Comparison of ENCODE assay signal across 24 cellular contexts in the genomic region with DNA sequence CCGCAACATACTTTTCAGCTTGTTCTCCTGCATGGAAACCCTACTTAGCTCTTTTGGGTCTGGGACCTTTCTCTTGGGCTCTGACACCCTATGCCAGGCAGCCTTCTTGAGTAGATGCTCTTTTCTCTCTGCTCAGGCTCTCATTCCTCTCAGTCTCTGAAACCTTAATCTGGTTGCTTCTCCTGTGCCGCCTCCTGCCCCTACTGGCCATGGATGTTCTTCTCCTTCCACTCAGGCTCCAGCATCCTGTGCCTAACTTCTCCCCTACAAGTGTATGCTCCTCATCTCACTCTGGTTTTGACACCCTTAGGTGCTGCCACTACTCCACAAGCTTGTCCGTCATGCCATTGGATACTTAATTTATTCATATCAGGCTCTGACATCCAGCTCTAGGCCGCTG. TPM values are rescaled to one million over a fixed set of nuclear protein-coding genes. Genes with fewer than 3 reads are reported as not detected.
DNase-seq lines count a peak whose midpoint lies in the region; ATAC-seq and TF ChIP-seq lines count a peak whose summit lies in the region.
"Had no signal": no experiment of that assay in that cellular context is flagged by ENCODE, and none has a peak within 500 bp of the region (broad histone marks: within the 10 kb centered on the region; RNA-seq: fewer than 3 reads in every experiment).

No MANE protein-coding gene starts in this region.

- no peak for TF ChIP-seq CTCF in CD14-positive monocyte (IDR thresholded peaks at IDR 0.05)
- no peak for TF ChIP-seq CTCF in type B pancreatic cell (conservative IDR thresholded peaks at IDR 0.05)
- TF ChIP-seq CTCF in CD4-positive, alpha-beta T cell (IDR thresholded peaks at IDR 0.05): no peak

- CTCF ChIA-PET in HEK293T (lab: Yijun Ruan, JAX): no interaction called here
- CTCF ChIA-PET in CD4-positive, alpha-beta T cell (lab: Charles Lee): no interaction called here

- H3K27ac ChIP-seq in CD4-positive, alpha-beta T cell (ENCODE audit: low read depth, low read length): no peak overlapping the region
- H3K27ac ChIP-seq: BLaER1 had no signal

- H3K4me3 Mint-ChIP-seq in CD14-positive monocyte (no peak overlapping the region), type B pancreatic cell (no peak overlapping the region)
- no peak overlapping the region for H3K4me3 Mint-ChIP-seq in effector memory CD8-positive, alpha-beta T cell
- no peak overlapping the region for H3K4me3 Mint-ChIP-seq in CD4-positive, alpha-beta T cell

- H3K4me1 Mint-ChIP-seq in CD14-positive monocyte: peaks cover 39% of the 10 kb centered on the region
- peaks cover 19 to 45% of the 10 kb centered on the region in 2 donors for H3K4me1 Mint-ChIP-seq in effector memory CD8-positive, alpha-beta T cell (ENCODE audit: low read depth in 2 of 2)
- H3K4me1 Mint-ChIP-seq in type B pancreatic cell (ENCODE audit: unreplicated experiment): peaks cover 11% of the 10 kb centered on the region
- peaks cover 56% of the 10 kb centered on the region for H3K4me1 Mint-ChIP-seq in CD4-positive, alpha-beta T cell (ENCODE audit: low read depth)

- no peaks in the 10 kb centered on the region for H3K9me3 ChIP-seq in CD4-positive, alpha-beta T cell (ENCODE audit: control insufficient read depth, low read length)
- H3K9me3 ChIP-seq: BLaER1, Caco-2, SK-N-SH had no signal

- POLR2A ChIA-PET in HEK293T (lab: Yijun Ruan, JAX): no interaction called here
- POLR2A ChIA-PET in CD4-positive, alpha-beta T cell (lab: Charles Lee): no interaction called here

- H3K36me3 Mint-ChIP-seq in CD14-positive monocyte (peaks cover 3 to 6% of the 10 kb centered on the region in 2 donors), type B pancreatic cell (peaks cover 9% of the 10 kb centered on the region)
- H3K36me3 Mint-ChIP-seq in effector memory CD8-positive, alpha-beta T cell (ENCODE audit: insufficient read depth): no peaks in the 10 kb centered on the region
- peaks cover 51% of the 10 kb centered on the region for H3K36me3 Mint-ChIP-seq in CD4-positive, alpha-beta T cell (ENCODE audit: low read depth)

- no peak for ATAC-seq in effector memory CD8-positive, alpha-beta T cell (replicated peaks)
- ATAC-seq in CD4-positive, alpha-beta T cell (ENCODE audit: poor library complexity): no peak
- ATAC-seq: PC-3 had no signal

- no peaks in the 10 kb centered on the region for H3K27me3 ChIP-seq in CD4-positive, alpha-beta T cell (ENCODE audit: control insufficient read depth, insufficient read depth, low read length)
- H3K27me3 ChIP-seq: BLaER1 had no signal

- no peak for DNase-seq in CD14-positive monocyte (ENCODE audit: low spot score)
- DNase-seq in HEK293T (ENCODE audit: extremely low spot score): peak; percentile 7
- DNase-seq in effector memory CD8-positive, alpha-beta T cell: no peak
- peak; percentile 20 for DNase-seq in iPS-NIHi7 (ENCODE audit: extremely low spot score)
- no peak for DNase-seq in COR-L47 (lab: John Stamatoyannopoulos, UW)
- DNase-seq in type B pancreatic cell (ENCODE audit: extremely low spot score, unreplicated experiment): no peak
- no peak for DNase-seq in stimulated activated CD4-positive, alpha-beta T cell treated with anti-CD3 and anti-CD28 coated beads, Interleukin-2, amount 100 ng/mL, for 24 hours
- no peak for DNase-seq in CD4-positive, alpha-beta T cell
- DNase-seq: Caco-2; CD4-positive, alpha-beta memory T cell; DMS79 treated with DMSO at 0.1 percent for 48 hours; Kasumi-1; NCI-H1092 treated with DMSO at 0.1 percent for 48 hours; NCI-H1436; NCI-H187; NCI-H2081 treated with DMSO at 0.1 percent for 48 hours; NCI-H2171; NCI-H226; NCI-H524; NCI-H748 treated with DMSO at 0.1 percent for 48 hours; NK-92 treated with Interleukin-12 subunit alpha and Interleukin-12 subunit beta, amount 100 ng/mL, for 24 hours; PC-3; SK-N-SH had no signal

- H3K27me3 Mint-ChIP-seq in CD14-positive monocyte (ENCODE audit: low read depth in 3 of 3) (no peaks in the 10 kb centered on the region), type B pancreatic cell (no peaks in the 10 kb centered on the region)
- no peaks in the 10 kb centered on the region for H3K27me3 Mint-ChIP-seq in effector memory CD8-positive, alpha-beta T cell
- H3K27me3 Mint-ChIP-seq in CD4-positive, alpha-beta T cell: no peaks in the 10 kb centered on the region
- H3K27me3 Mint-ChIP-seq: CD4-positive, alpha-beta memory T cell had no signal

- H3K27ac Mint-ChIP-seq in CD14-positive monocyte (peak overlapping the region in 6 of 7 donors; percentile 4 to 77 (median 59)), type B pancreatic cell (no peak overlapping the region)
- H3K27ac Mint-ChIP-seq in effector memory CD8-positive, alpha-beta T cell: peak overlapping the region; percentile 1 to 76
- H3K27ac Mint-ChIP-seq in CD4-positive, alpha-beta T cell: no peak overlapping the region

- intact Hi-C loops in CD14-positive monocyte (cut with micrococcal nuclease): no loop called here
- intact Hi-C loops in CD4-positive, alpha-beta T cell (cut with DNase I, micrococcal nuclease): no loop called here

- H3K9me3 Mint-ChIP-seq in CD14-positive monocyte: no peaks in the 10 kb centered on the region
- H3K9me3 Mint-ChIP-seq in effector memory CD8-positive, alpha-beta T cell: no peaks in the 10 kb centered on the region
- no peaks in the 10 kb centered on the region for H3K9me3 Mint-ChIP-seq in type B pancreatic cell
- H3K9me3 Mint-ChIP-seq in CD4-positive, alpha-beta T cell: no peaks in the 10 kb centered on the region

TF ChIP-seq in HEK293T, 16 proteins besides CTCF, POLR2A, EP300 and RAD21:
- TF ChIP-seq ELF4 (IDR thresholded peaks at IDR 0.05) (no peak), L3MBTL2 (conservative IDR thresholded peaks at IDR 0.05) (no peak), BHLHE40 (IDR thresholded peaks at IDR 0.05; ENCODE audit: borderline replicate concordance) (no peak), HDGF (IDR thresholded peaks at IDR 0.05; ENCODE audit: borderline replicate concordance) (no peak), NFRKB (IDR thresholded peaks at IDR 0.05) (no peak)
- TF ChIP-seq, protein P1, sequence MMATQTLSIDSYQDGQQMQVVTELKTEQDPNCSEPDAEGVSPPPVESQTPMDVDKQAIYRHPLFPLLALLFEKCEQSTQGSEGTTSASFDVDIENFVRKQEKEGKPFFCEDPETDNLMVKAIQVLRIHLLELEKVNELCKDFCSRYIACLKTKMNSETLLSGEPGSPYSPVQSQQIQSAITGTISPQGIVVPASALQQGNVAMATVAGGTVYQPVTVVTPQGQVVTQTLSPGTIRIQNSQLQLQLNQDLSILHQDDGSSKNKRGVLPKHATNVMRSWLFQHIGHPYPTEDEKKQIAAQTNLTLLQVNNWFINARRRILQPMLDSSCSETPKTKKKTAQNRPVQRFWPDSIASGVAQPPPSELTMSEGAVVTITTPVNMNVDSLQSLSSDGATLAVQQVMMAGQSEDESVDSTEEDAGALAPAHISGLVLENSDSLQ (IDR thresholded peaks at IDR 0.05): no peak
TF ChIP-seq in HEK293T: peak in this region for 0.

RNA-seq across cellular contexts. Expression of a gene that starts 15.2 kb away (rescaled TPM):
- 1 to 10 TPM; 2.7 to 3.3 TPM for polyA plus RNA-seq in CD14-positive monocyte
- 41.2 and 46.9 TPM in 2 replicates for total RNA-seq in type B pancreatic cell (ENCODE audit: low replicate concordance)
- total RNA-seq in CD4-positive, alpha-beta T cell: 10 to 100 TPM; 86.9 to 93.6 TPM

Comparison
In these comparisons a context has a peak if more than half of its experiments do, and no peak if none do; other contexts are left out.
1. DNase-seq: peak in HEK293T (single experiment) and iPS-NIHi7 (single experiment); none in CD14-positive monocyte (single experiment), effector memory CD8-positive, alpha-beta T cell (0 of 3), COR-L47 (single experiment), type B pancreatic cell (single experiment), stimulated activated CD4-positive, alpha-beta T cell treated with anti-CD3 and anti-CD28 coated beads, Interleukin-2, amount 100 ng/mL, for 24 hours (0 of 2) and CD4-positive, alpha-beta T cell (0 of 10).
2. H3K27ac Mint-ChIP-seq: peak in CD14-positive monocyte (6 of 7) and effector memory CD8-positive, alpha-beta T cell (2 of 2); none in type B pancreatic cell (single experiment) and CD4-positive, alpha-beta T cell (single experiment).